ENCODE assay signal across 8 cellular contexts in genomic region chr1:1778827-1779675, GRCh38. TPM values are rescaled to one million over a fixed set of nuclear protein-coding genes. Genes with fewer than 3 reads are reported as not detected.
A peak's percentile ranks its signal among the peaks of the same experiment; 100 is the strongest.
DNase-seq lines count a peak whose midpoint lies in the region; TF ChIP-seq lines count a peak whose summit lies in the region.

No MANE protein-coding gene starts in this region.

- H3K4me3 ChIP-seq in right atrium auricular region (peak overlapping the region; percentile 77 to 92), sigmoid colon (peak overlapping the region; percentile 34 to 98 (median 88))

- H3K27me3 ChIP-seq in right atrium auricular region = no peaks in the 10 kb centered on the region
- no peaks in the 10 kb centered on the region for H3K27me3 ChIP-seq in sigmoid colon

- peaks cover 0 to 83% of the 10 kb centered on the region in 2 donors for H3K4me1 ChIP-seq in right atrium auricular region
- H3K4me1 ChIP-seq in sigmoid colon = peaks cover 0 to 78% (median 68%) of the 10 kb centered on the region in 4 donors

- TF ChIP-seq CTCF in GM20000 (IDR thresholded peaks at IDR 0.05; ENCODE audit: extremely low read depth, missing control alignments) (peak; percentile 17), right atrium auricular region (IDR thresholded peaks at IDR 0.05) (peak in 1 of 2 donors; percentile 18), sigmoid colon (IDR thresholded peaks at IDR 0.05) (no peak)

- 9 to 10% methylated on average over 54 of the region's 54 CpGs for WGBS in sigmoid colon, 2 donors

- H3K27ac ChIP-seq in right atrium auricular region = peak overlapping the region; percentile 95
- peak overlapping the region; percentile 90 to 91 (median 91) for H3K27ac ChIP-seq in sigmoid colon

- intact Hi-C loops in sigmoid colon (cut with DNase I) = loop anchor here (2.0 kb wide), 2 partner anchors 112 to 130 kb away; partner anchors contain the start of gene GNB1

- H3K9me3 ChIP-seq in right atrium auricular region (no peaks in the 10 kb centered on the region), sigmoid colon (no peaks in the 10 kb centered on the region)

- TF ChIP-seq EP300 in sigmoid colon (IDR thresholded peaks at IDR 0.05) = no peak

- DNase-seq in DMS53 (lab: John Stamatoyannopoulos, UW) (peak; percentile 93), GM20000 (ENCODE audit: low spot score) (peak; percentile 96), HT-29 (ENCODE audit: low spot score) (peak; percentile 83), SIG-M5 treated with dmso at 0.1 percent for 504 hours (lab: John Stamatoyannopoulos, UW; ENCODE audit: unreplicated experiment) (peak; percentile 85), right atrium auricular region (ENCODE audit: low spot score) (peak; percentile 76), sigmoid colon (peak; percentile 84), cortex of kidney (lab: John Stamatoyannopoulos, UW) (no peak)
- peak; percentile 78 for DNase-seq in activated naive CD4-positive, alpha-beta T cell treated with anti-CD3 and anti-CD28 coated beads, Interleukin-2, amount 50 U/mL, for 16 hours

- no peaks in the 10 kb centered on the region for H3K36me3 ChIP-seq in right atrium auricular region
- H3K36me3 ChIP-seq in sigmoid colon = no peaks in the 10 kb centered on the region

- TF ChIP-seq POLR2A in sigmoid colon (IDR thresholded peaks at IDR 0.05) = no peak

RNA-seq across cellular contexts. Expression of gene NADK, which starts 0.8 kb away (rescaled TPM):
- 98.1 and 99.6 TPM in 2 replicates for total RNA-seq in HT-29 (2014; rRNA removed; shearing (Covaris generic))
- total RNA-seq in right atrium auricular region = 10 to 100 TPM; 26.5 to 51.5 TPM
- 10 to 100 TPM; 34.9 to 66.7 (median 42.4) TPM for total RNA-seq in sigmoid colon
- 100 to 1,000 TPM in 2 of 3 donors, 10 to 100 TPM in 1; 72.7 to 121 (median 107) TPM for polyA plus RNA-seq in sigmoid colon

RNA-seq across cellular contexts. Expression of gene CDK11A, which starts 54.9 kb away (rescaled TPM):
- total RNA-seq in HT-29 (2014; rRNA removed; shearing (Covaris generic)) = 55.8 and 62.9 TPM in 2 replicates
- 1 to 10 TPM; 4.3 to 8.2 TPM for total RNA-seq in right atrium auricular region
- total RNA-seq in sigmoid colon = 10 to 100 TPM; 21.6 to 53.7 (median 37.5) TPM
- 10 to 100 TPM; 19.8 to 35.0 (median 33.1) TPM for polyA plus RNA-seq in sigmoid colon
